In the genomic region with DNA sequence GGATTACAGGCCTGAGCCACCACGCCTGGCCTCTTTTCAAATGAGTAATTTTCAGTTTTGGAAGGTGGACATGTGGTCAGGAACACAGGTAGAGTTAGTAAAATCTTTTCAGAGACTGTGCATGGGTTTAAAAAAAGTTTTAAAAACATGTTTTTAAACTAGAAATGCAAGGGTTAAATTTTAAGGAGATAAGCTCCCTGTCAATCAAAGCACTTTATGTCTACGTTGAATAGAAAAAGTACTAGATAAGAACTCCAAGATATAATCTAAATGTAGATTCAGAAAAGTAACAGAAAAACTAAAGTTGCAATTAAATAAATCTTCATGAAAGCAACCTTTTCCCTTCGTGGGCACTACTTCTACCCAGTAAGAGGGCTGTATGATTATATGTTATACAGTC, we compare ENCODE assay signal across 32 cellular contexts.
"Had no signal": no experiment of that assay in that cellular context is flagged by ENCODE, and none has a peak within 500 bp of the region (broad histone marks: within the 10 kb centered on the region; RNA-seq: fewer than 3 reads in every experiment).

No MANE protein-coding gene starts in this region.

- H3K27ac ChIP-seq: adrenal gland, ascending aorta, body of pancreas, brain microvascular endothelial cell, breast epithelium, cardiac muscle cell had no signal

- H3K36me3 ChIP-seq: brain microvascular endothelial cell, breast epithelium had no signal

- ATAC-seq: activated naive CD4-positive, alpha-beta T cell treated with anti-CD3 and anti-CD28 coated beads, Interleukin-2, amount 50 U/mL, for 72 hours; activated naive CD8-positive, alpha-beta T cell treated with anti-CD3 and anti-CD28 coated beads, Interleukin-2, amount 50 U/mL, for 24 hours; activated T-cell treated with anti-CD3 and anti-CD28 coated beads, Interleukin-2, amount 50 U/mL, for 4 hours; activated T-cell treated with anti-CD3 and anti-CD28 coated beads, Interleukin-2, amount 50 U/mL, for 72 hours; activated T-helper 17 cell treated with anti-CD3 and anti-CD28 coated beads, Interleukin-2, amount 50 U/mL, for 72 hours; body of pancreas had no signal

- H3K4me3 ChIP-seq: adrenal gland, ascending aorta, body of pancreas, breast epithelium, cardiac muscle cell had no signal

- DNase-seq: activated effector memory CD4-positive, alpha-beta T cell treated with anti-CD3 and anti-CD28 coated beads, Interleukin-2, amount 50 U/mL, for 16 hours; activated effector memory CD4-positive, alpha-beta T cell treated with Interleukin-2 at 50 U/mL for 16 hours; activated gamma-delta T cell; activated gamma-delta T cell treated with Interleukin-2 at 50 U/mL for 16 hours; activated naive CD4-positive, alpha-beta T cell; activated naive CD4-positive, alpha-beta T cell treated with anti-CD3 and anti-CD28 coated beads for 36 hours; activated naive CD4-positive, alpha-beta T cell treated with anti-CD3 and anti-CD28 coated beads, Interleukin-2, amount 10 ng/mL, durations not matched to agents 7 days and 5 days; activated naive CD4-positive, alpha-beta T cell treated with anti-CD3 and anti-CD28 coated beads, Interleukin-2, amount 50 U/mL, for 16 hours; activated naive CD4-positive, alpha-beta T cell treated with Interleukin-2 at 50 U/mL for 16 hours; activated naive CD8-positive, alpha-beta T cell treated with anti-CD3 and anti-CD28 coated beads for 36 hours; activated naive CD8-positive, alpha-beta T cell treated with anti-CD3 and anti-CD28 coated beads, Interleukin-2, amount 10 ng/mL, durations not matched to agents 7 days and 5 days; activated naive CD8-positive, alpha-beta T cell treated with anti-CD3 and anti-CD28 coated beads, Interleukin-2, amount 50 U/mL, for 24 hours; activated T-cell treated with anti-CD3 and anti-CD28 coated beads, Interleukin-2, amount 50 U/mL, for 4 hours; activated T-cell treated with anti-CD3 and anti-CD28 coated beads, Interleukin-2, amount 50 U/mL, for 48 hours; activated T-cell treated with anti-CD3 and anti-CD28 coated beads, Interleukin-2, amount 50 U/mL, for 72 hours; adrenal gland; amniotic stem cell; amygdala; anterior cingulate cortex; aorta; body of pancreas; brain microvascular endothelial cell; caudate nucleus; central memory CD4-positive, alpha-beta T cell; cerebellar nuclear complex had no signal

- H3K27me3 ChIP-seq: adrenal gland, ascending aorta, body of pancreas, brain microvascular endothelial cell, breast epithelium, cardiac muscle cell had no signal

- FAIRE-seq: astrocyte, bronchial epithelial cell had no signal

- H3K9me3 ChIP-seq: adrenal gland, ascending aorta, body of pancreas, breast epithelium had no signal

- H3K4me1 ChIP-seq: adrenal gland, ascending aorta, body of pancreas, breast epithelium had no signal
